In the genomic region with DNA sequence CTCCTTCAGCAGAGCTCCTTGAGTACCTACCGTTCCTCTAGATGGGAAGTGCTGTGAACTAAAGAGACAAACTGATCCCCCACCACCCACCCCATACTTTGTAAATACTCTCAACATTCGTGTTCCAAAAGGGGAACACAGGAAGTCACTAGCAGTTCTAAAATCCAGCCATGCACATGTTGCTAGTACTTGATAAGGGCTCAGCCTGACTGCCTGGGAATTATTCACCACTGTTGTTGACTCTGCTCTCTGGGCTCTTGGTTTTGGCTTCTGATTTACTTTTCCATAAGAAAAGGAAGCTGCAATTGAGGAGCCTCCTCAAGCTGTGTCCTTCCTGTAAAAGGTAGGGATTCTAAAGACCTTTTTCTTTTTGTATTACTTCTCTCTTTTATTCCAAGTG, we compare ENCODE assay signal across 1 cellular context.
TF ChIP-seq lines count a peak whose summit lies in the region.

No MANE protein-coding gene starts in this region.

TF ChIP-seq in K562, 482 proteins besides CTCF, POLR2A, EP300 and RAD21 (continued from another document and continues in another):
- TF ChIP-seq, protein P1, sequence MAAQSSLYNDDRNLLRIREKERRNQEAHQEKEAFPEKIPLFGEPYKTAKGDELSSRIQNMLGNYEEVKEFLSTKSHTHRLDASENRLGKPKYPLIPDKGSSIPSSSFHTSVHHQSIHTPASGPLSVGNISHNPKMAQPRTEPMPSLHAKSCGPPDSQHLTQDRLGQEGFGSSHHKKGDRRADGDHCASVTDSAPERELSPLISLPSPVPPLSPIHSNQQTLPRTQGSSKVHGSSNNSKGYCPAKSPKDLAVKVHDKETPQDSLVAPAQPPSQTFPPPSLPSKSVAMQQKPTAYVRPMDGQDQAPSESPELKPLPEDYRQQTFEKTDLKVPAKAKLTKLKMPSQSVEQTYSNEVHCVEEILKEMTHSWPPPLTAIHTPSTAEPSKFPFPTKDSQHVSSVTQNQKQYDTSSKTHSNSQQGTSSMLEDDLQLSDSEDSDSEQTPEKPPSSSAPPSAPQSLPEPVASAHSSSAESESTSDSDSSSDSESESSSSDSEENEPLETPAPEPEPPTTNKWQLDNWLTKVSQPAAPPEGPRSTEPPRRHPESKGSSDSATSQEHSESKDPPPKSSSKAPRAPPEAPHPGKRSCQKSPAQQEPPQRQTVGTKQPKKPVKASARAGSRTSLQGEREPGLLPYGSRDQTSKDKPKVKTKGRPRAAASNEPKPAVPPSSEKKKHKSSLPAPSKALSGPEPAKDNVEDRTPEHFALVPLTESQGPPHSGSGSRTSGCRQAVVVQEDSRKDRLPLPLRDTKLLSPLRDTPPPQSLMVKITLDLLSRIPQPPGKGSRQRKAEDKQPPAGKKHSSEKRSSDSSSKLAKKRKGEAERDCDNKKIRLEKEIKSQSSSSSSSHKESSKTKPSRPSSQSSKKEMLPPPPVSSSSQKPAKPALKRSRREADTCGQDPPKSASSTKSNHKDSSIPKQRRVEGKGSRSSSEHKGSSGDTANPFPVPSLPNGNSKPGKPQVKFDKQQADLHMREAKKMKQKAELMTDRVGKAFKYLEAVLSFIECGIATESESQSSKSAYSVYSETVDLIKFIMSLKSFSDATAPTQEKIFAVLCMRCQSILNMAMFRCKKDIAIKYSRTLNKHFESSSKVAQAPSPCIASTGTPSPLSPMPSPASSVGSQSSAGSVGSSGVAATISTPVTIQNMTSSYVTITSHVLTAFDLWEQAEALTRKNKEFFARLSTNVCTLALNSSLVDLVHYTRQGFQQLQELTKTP (IDR thresholded peaks at IDR 0.05; ENCODE audit: low read depth in 1 of 2, partially characterized antibody in 2 of 2) = no peak
- TF ChIP-seq PTRF (tag; IDR thresholded peaks at IDR 0.05) = no peak
- TF ChIP-seq RBBP5 (IDR thresholded peaks at IDR 0.05; ENCODE audit: borderline replicate concordance, insufficient read depth, low read length, poor library complexity, severe bottlenecking) = no peak
- TF ChIP-seq, protein P2, sequence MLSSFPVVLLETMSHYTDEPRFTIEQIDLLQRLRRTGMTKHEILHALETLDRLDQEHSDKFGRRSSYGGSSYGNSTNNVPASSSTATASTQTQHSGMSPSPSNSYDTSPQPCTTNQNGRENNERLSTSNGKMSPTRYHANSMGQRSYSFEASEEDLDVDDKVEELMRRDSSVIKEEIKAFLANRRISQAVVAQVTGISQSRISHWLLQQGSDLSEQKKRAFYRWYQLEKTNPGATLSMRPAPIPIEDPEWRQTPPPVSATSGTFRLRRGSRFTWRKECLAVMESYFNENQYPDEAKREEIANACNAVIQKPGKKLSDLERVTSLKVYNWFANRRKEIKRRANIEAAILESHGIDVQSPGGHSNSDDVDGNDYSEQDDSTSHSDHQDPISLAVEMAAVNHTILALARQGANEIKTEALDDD (IDR thresholded peaks at IDR 0.05) = peak; percentile 31; the same call in 1 of the 2 replicates
- TF ChIP-seq DPF2 (IDR thresholded peaks at IDR 0.05) = peak; percentile 49; the same call in 1 of the 2 replicates
- no peak for TF ChIP-seq PPARD (CRISPR knock-in tag; IDR thresholded peaks at IDR 0.05)
- no peak for TF ChIP-seq FUS (optimal IDR thresholded peaks at IDR 0.05; ENCODE audit: low read depth, low read length)
- no peak for TF ChIP-seq JUNB (CRISPR knock-in tag; conservative IDR thresholded peaks at IDR 0.05)
- no peak for TF ChIP-seq BDP1 (IDR thresholded peaks at IDR 0.05; ENCODE audit: insufficient read depth, insufficient read length)
- no peak for TF ChIP-seq KAT7 (CRISPR knock-in tag; IDR thresholded peaks at IDR 0.05; ENCODE audit: borderline replicate concordance)
- TF ChIP-seq MCM3 (IDR thresholded peaks at IDR 0.05) = no peak
- peak in 1 of 2 experiments; percentile 28; a peak in 1 of 4 replicates for TF ChIP-seq HDAC1 (IDR thresholded peaks at IDR 0.05)
- no peak for TF ChIP-seq TAF1 (IDR thresholded peaks at IDR 0.05; ENCODE audit: control insufficient read depth, extremely low read depth, insufficient read depth, low read length, severe bottlenecking)
- no peak for TF ChIP-seq RFX5 (IDR thresholded peaks at IDR 0.05; ENCODE audit: low read depth, low read length)
- TF ChIP-seq, protein P3, sequence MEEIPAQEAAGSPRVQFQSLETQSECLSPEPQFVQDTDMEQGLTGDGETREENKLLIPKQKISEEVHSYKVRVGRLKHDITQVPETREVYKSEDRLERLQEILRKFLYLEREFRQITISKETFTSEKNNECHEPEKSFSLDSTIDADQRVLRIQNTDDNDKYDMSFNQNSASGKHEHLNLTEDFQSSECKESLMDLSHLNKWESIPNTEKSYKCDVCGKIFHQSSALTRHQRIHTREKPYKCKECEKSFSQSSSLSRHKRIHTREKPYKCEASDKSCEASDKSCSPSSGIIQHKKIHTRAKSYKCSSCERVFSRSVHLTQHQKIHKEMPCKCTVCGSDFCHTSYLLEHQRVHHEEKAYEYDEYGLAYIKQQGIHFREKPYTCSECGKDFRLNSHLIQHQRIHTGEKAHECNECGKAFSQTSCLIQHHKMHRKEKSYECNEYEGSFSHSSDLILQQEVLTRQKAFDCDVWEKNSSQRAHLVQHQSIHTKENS (CRISPR knock-in tag; IDR thresholded peaks at IDR 0.05) = no peak
- TF ChIP-seq HMG20B (CRISPR knock-in tag; IDR thresholded peaks at IDR 0.05) = no peak
- TF ChIP-seq SMARCA4 (IDR thresholded peaks at IDR 0.05) = peak; percentile 40; the same call in 1 of the 2 replicates
- TF ChIP-seq, protein P4, sequence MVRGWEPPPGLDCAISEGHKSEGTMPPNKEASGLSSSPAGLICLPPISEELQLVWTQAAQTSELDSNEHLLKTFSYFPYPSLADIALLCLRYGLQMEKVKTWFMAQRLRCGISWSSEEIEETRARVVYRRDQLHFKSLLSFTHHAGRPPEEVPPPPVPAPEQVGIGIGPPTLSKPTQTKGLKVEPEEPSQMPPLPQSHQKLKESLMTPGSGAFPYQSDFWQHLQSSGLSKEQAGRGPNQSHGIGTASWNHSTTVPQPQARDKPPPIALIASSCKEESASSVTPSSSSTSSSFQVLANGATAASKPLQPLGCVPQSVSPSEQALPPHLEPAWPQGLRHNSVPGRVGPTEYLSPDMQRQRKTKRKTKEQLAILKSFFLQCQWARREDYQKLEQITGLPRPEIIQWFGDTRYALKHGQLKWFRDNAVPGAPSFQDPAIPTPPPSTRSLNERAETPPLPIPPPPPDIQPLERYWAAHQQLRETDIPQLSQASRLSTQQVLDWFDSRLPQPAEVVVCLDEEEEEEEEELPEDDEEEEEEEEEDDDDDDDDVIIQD (CRISPR knock-in tag; IDR thresholded peaks at IDR 0.05) = no peak
- TF ChIP-seq CTBP1 (IDR thresholded peaks at IDR 0.05; ENCODE audit: borderline replicate concordance) = no peak
- TF ChIP-seq, protein P5, sequence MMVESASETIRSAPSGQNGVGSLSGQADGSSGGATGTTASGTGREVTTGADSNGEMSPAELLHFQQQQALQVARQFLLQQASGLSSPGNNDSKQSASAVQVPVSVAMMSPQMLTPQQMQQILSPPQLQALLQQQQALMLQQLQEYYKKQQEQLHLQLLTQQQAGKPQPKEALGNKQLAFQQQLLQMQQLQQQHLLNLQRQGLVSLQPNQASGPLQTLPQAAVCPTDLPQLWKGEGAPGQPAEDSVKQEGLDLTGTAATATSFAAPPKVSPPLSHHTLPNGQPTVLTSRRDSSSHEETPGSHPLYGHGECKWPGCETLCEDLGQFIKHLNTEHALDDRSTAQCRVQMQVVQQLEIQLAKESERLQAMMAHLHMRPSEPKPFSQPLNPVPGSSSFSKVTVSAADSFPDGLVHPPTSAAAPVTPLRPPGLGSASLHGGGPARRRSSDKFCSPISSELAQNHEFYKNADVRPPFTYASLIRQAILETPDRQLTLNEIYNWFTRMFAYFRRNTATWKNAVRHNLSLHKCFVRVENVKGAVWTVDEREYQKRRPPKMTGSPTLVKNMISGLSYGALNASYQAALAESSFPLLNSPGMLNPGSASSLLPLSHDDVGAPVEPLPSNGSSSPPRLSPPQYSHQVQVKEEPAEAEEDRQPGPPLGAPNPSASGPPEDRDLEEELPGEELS (CRISPR knock-in tag; IDR thresholded peaks at IDR 0.05; ENCODE audit: borderline replicate concordance) = no peak
- peak; percentile 70 for TF ChIP-seq ARID1B (IDR thresholded peaks at IDR 0.05)
- TF ChIP-seq NFE2 (IDR thresholded peaks at IDR 0.05; ENCODE audit: low read depth) = no peak
- TF ChIP-seq SNIP1 (IDR thresholded peaks at IDR 0.05; ENCODE audit: low read depth) = no peak
- TF ChIP-seq, protein P6, sequence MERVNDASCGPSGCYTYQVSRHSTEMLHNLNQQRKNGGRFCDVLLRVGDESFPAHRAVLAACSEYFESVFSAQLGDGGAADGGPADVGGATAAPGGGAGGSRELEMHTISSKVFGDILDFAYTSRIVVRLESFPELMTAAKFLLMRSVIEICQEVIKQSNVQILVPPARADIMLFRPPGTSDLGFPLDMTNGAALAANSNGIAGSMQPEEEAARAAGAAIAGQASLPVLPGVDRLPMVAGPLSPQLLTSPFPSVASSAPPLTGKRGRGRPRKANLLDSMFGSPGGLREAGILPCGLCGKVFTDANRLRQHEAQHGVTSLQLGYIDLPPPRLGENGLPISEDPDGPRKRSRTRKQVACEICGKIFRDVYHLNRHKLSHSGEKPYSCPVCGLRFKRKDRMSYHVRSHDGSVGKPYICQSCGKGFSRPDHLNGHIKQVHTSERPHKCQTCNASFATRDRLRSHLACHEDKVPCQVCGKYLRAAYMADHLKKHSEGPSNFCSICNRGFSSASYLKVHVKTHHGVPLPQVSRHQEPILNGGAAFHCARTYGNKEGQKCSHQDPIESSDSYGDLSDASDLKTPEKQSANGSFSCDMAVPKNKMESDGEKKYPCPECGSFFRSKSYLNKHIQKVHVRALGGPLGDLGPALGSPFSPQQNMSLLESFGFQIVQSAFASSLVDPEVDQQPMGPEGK (CRISPR knock-in tag; IDR thresholded peaks at IDR 0.05; ENCODE audit: borderline replicate concordance) = no peak
- TF ChIP-seq, protein P7, sequence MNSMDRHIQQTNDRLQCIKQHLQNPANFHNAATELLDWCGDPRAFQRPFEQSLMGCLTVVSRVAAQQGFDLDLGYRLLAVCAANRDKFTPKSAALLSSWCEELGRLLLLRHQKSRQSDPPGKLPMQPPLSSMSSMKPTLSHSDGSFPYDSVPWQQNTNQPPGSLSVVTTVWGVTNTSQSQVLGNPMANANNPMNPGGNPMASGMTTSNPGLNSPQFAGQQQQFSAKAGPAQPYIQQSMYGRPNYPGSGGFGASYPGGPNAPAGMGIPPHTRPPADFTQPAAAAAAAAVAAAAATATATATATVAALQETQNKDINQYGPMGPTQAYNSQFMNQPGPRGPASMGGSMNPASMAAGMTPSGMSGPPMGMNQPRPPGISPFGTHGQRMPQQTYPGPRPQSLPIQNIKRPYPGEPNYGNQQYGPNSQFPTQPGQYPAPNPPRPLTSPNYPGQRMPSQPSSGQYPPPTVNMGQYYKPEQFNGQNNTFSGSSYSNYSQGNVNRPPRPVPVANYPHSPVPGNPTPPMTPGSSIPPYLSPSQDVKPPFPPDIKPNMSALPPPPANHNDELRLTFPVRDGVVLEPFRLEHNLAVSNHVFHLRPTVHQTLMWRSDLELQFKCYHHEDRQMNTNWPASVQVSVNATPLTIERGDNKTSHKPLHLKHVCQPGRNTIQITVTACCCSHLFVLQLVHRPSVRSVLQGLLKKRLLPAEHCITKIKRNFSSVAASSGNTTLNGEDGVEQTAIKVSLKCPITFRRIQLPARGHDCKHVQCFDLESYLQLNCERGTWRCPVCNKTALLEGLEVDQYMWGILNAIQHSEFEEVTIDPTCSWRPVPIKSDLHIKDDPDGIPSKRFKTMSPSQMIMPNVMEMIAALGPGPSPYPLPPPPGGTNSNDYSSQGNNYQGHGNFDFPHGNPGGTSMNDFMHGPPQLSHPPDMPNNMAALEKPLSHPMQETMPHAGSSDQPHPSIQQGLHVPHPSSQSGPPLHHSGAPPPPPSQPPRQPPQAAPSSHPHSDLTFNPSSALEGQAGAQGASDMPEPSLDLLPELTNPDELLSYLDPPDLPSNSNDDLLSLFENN (IDR thresholded peaks at IDR 0.05; ENCODE audit: low read depth in 2 of 2, low read length in 2 of 2) = 0 out of 4 replicates have a peak, but pooled peaks of 1 of the 2 experiments have one; percentile 16
- TF ChIP-seq ZNF175 (CRISPR knock-in tag; IDR thresholded peaks at IDR 0.05; ENCODE audit: low read depth) = no peak
